Comparison of ENCODE assay signal across 8 cellular contexts in the genomic region with DNA sequence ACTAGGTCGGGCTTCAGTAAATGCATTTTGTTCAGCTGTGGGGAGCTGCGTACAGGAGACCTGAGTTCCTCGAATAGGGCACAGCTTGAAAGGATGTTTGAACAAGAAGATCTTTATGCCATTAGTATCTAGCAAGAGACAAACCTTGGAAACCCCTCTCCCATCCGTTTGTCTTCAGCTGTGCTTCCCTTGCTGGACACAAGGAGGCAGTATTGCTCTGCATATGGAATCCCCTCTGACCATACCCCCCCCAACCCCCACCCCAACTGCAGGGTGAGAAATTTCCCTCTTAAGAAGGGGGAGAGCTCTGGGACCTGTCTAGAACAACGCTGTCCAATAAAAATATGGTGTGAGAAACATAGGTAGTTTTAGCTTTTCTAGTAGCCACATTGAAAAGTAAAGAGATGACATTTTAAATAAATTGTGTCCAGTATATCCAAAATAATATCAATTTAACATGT. TPM values are rescaled to one million over a fixed set of nuclear protein-coding genes. Genes with fewer than 3 reads are reported as not detected.
DNase-seq lines count a peak whose midpoint lies in the region; ATAC-seq and TF ChIP-seq lines count a peak whose summit lies in the region.

No MANE protein-coding gene starts in this region.

- H3F3A ChIP-seq in Loucy (ENCODE audit: low read depth) (no peaks in the 10 kb centered on the region), SK-N-SH (replicated peaks; ENCODE audit: insufficient read depth) (peaks cover 16% of the 10 kb centered on the region)

- no peak for TF ChIP-seq EP300 in SK-N-SH (IDR thresholded peaks at IDR 0.05; ENCODE audit: borderline replicate concordance in 1 of 2, low read depth in 1 of 2, low read length in 1 of 2)

- ATAC-seq in DND-41 (ENCODE audit: insufficient read depth, low read depth), result peak; percentile 56
- peak; percentile 15 to 23 for ATAC-seq in activated naive CD4-positive, alpha-beta T cell treated with anti-CD3 and anti-CD28 coated beads, Interleukin-2, amount 50 U/mL, for 72 hours
- peak in 1 of 4 donors; percentile 14 for ATAC-seq in heart left ventricle
- no peak for ATAC-seq in HG03457 (IDR thresholded peaks at IDR 0.05; ENCODE audit: unreplicated experiment)

- peak overlapping the region; percentile 63 to 69; a peak in 3 of 4 replicates for H3K4me3 ChIP-seq in DND-41 (ENCODE audit: low read depth in 1 of 2, low read length in 2 of 2)
- peak overlapping the region; percentile 84 for H3K4me3 ChIP-seq in Loucy (ENCODE audit: low read length, poor library complexity, severe bottlenecking)
- H3K4me3 ChIP-seq in SK-N-SH (ENCODE audit: low read depth in 2 of 2, low read length in 1 of 2), result peak overlapping the region; percentile 85 to 90
- H3K4me3 ChIP-seq in heart left ventricle, result peak overlapping the region in 11 of 12 donors; percentile 61 to 98 (median 82)
- peak overlapping the region in 1 of 2 donors; percentile 89 for H3K4me3 ChIP-seq in prostate gland
- H3K4me3 ChIP-seq in uterus, result peak overlapping the region; percentile 70 to 84

- H3K4me1 ChIP-seq in DND-41 (ENCODE audit: insufficient read depth, low read length) (peaks cover 41% of the 10 kb centered on the region), Loucy (ENCODE audit: insufficient read depth, low read length, poor library complexity, severe bottlenecking) (peaks cover 23% of the 10 kb centered on the region), SK-N-SH (ENCODE audit: control insufficient read depth in 1 of 2, insufficient read depth in 2 of 2, low read depth in 1 of 2, low read length in 1 of 2) (peaks cover 0 to 21% of the 10 kb centered on the region in 2 experiments; a peak in 2 of 4 replicates), heart left ventricle (peaks cover 0 to 30% (median 18%) of the 10 kb centered on the region in 12 donors), prostate gland (replicated peaks) (no peaks in the 10 kb centered on the region), uterus (peaks cover 0 to 8% of the 10 kb centered on the region in 2 donors)

- peak; percentile 82 for DNase-seq in DND-41
- DNase-seq in SK-N-SH, result peak; percentile 88
- DNase-seq in activated naive CD4-positive, alpha-beta T cell treated with anti-CD3 and anti-CD28 coated beads, Interleukin-2, amount 50 U/mL, for 72 hours (ENCODE audit: low spot score in 2 of 2), result peak in 1 of 2 donors; percentile 63
- peak in 2 of 5 donors; percentile 35 to 48 for DNase-seq in heart left ventricle
- no peak for DNase-seq in prostate gland (ENCODE audit: low spot score)
- DNase-seq in uterus, result peak; percentile 36 to 65

- WGBS in SK-N-SH (ENCODE audit: low lambda C conversion rate), result 2% methylated on average over 5 of the region's 5 CpGs
- 27 to 37% (median 33%) methylated on average over 5 of the region's 5 CpGs for WGBS in heart left ventricle, 4 donors
- WGBS in prostate gland, result 11% methylated on average over 5 of the region's 5 CpGs

- H3K4me2 ChIP-seq in DND-41 (ENCODE audit: insufficient read depth, low read length) (peak overlapping the region; percentile 98), Loucy (ENCODE audit: low read depth, low read length, poor library complexity, severe bottlenecking) (peak overlapping the region; percentile 94), SK-N-SH (peak overlapping the region; percentile 94)

- POLR2A ChIA-PET in SK-N-SH (lab: Yijun Ruan, JAX), result interaction anchor here (0.8 kb wide), 1 partner anchor 573 kb away, joined by 3 read pairs; no protein-coding TSS in a partner anchor

- CTCF ChIA-PET in SK-N-SH (lab: Yijun Ruan, JAX), result interaction anchor here (0.6 to 4.4 kb wide), 65 partner anchors 9 to 1689 kb away, joined by 3 to 86 read pairs (median 4); partner anchors contain the start of gene DHRS11

- H3K9ac ChIP-seq in DND-41 (ENCODE audit: low read depth, low read length) (peak overlapping the region; percentile 57), Loucy (ENCODE audit: low read depth, low read length, poor library complexity, severe bottlenecking) (peak overlapping the region; percentile 80), SK-N-SH (peak overlapping the region; percentile 84; the same call in 1 of the 2 replicates)

- intact Hi-C loops in heart left ventricle (cut with DNase I), result loop anchor here in 2 of 10 donors (5.0 to 10.0 kb wide), 2 partner anchors 754 to 802 kb away; partner anchors contain the start of genes ACACA (in 1 of the 2) and TADA2A (in 1 of the 2)
- intact Hi-C loops in prostate gland (cut with DNase I), result no loop called here
- intact Hi-C loops in uterus (cut with DNase I; ENCODE audit: low total_unique reads), result loop anchor here (10.0 kb wide), 1 partner anchor 442 kb away; no protein-coding TSS in a partner anchor

- TF ChIP-seq CTCF in DND-41 (IDR thresholded peaks at IDR 0.05; ENCODE audit: borderline replicate concordance, extremely low read depth, low read length, poor library complexity, severe bottlenecking), result peak; percentile 87
- peak; percentile 85 for TF ChIP-seq CTCF in Loucy (conservative IDR thresholded peaks at IDR 0.05; ENCODE audit: low read length)
- TF ChIP-seq CTCF in SK-N-SH (IDR thresholded peaks at IDR 0.05), result peak; percentile 78
- peak; percentile 56 to 80 (median 74) for TF ChIP-seq CTCF in heart left ventricle (IDR thresholded peaks at IDR 0.05)
- TF ChIP-seq CTCF in prostate gland (IDR thresholded peaks at IDR 0.05), result peak; percentile 22 to 59 (median 48)
- TF ChIP-seq CTCF in uterus (IDR thresholded peaks at IDR 0.05), result peak; percentile 47 to 74 (median 52)

- H4K20me1 ChIP-seq in DND-41 (ENCODE audit: insufficient read depth, low read length) (peaks cover 18% of the 10 kb centered on the region; the same call in 1 of the 2 replicates), Loucy (ENCODE audit: insufficient read depth, low read length, poor library complexity, severe bottlenecking) (peaks cover 10% of the 10 kb centered on the region), SK-N-SH (ENCODE audit: insufficient read depth) (peaks cover 7% of the 10 kb centered on the region; the same call in 1 of the 2 replicates)

- peak overlapping the region; percentile 11; the same call in 1 of the 2 replicates for H3K27ac ChIP-seq in DND-41 (ENCODE audit: low read length)
- H3K27ac ChIP-seq in SK-N-SH (ENCODE audit: low read depth in 2 of 2, low read length in 1 of 2), result no peak overlapping the region
- no peak overlapping the region for H3K27ac ChIP-seq in heart left ventricle
- no peak overlapping the region for H3K27ac ChIP-seq in prostate gland
- no peak overlapping the region for H3K27ac ChIP-seq in uterus

- H3K9me2 ChIP-seq in Loucy (replicated peaks; ENCODE audit: low read depth, low read length), result no peaks in the 10 kb centered on the region
- H3K9me2 ChIP-seq in SK-N-SH, result no peaks in the 10 kb centered on the region

- H3K9me3 Mint-ChIP-seq in activated naive CD4-positive, alpha-beta T cell treated with anti-CD3 and anti-CD28 coated beads, Interleukin-2, amount 50 U/mL, for 72 hours, result no peaks in the 10 kb centered on the region

- peaks cover 13% of the 10 kb centered on the region for H3K36me3 ChIP-seq in DND-41 (ENCODE audit: insufficient read depth, low read length)
- no peaks in the 10 kb centered on the region for H3K36me3 ChIP-seq in Loucy (ENCODE audit: insufficient read depth, low read length)
- peaks cover 0 to 1% of the 10 kb centered on the region in 2 experiments for H3K36me3 ChIP-seq in SK-N-SH (replicated peaks in 1 of 2; ENCODE audit: control insufficient read depth in 1 of 2, insufficient read depth in 2 of 2, low read length in 1 of 2)
- no peaks in the 10 kb centered on the region for H3K36me3 ChIP-seq in heart left ventricle
- H3K36me3 ChIP-seq in prostate gland, result no peaks in the 10 kb centered on the region
- H3K36me3 ChIP-seq in uterus, result no peaks in the 10 kb centered on the region

- H3K27me3 ChIP-seq in DND-41 (ENCODE audit: insufficient read depth, low read length, poor library complexity), result no peaks in the 10 kb centered on the region
- H3K27me3 ChIP-seq in Loucy (ENCODE audit: insufficient read depth, low read length, poor library complexity, severe bottlenecking), result no peaks in the 10 kb centered on the region
- H3K27me3 ChIP-seq in SK-N-SH (ENCODE audit: insufficient read depth), result no peaks in the 10 kb centered on the region
- H3K27me3 ChIP-seq in heart left ventricle, result no peaks in the 10 kb centered on the region
- H3K27me3 ChIP-seq in prostate gland (replicated peaks; ENCODE audit: insufficient read depth), result no peaks in the 10 kb centered on the region
- no peaks in the 10 kb centered on the region for H3K27me3 ChIP-seq in uterus

- H3K79me2 ChIP-seq in DND-41 (ENCODE audit: insufficient read depth, low read length), result peaks cover 35% of the 10 kb centered on the region
- H3K79me2 ChIP-seq in Loucy (ENCODE audit: insufficient read depth, low read length), result peaks cover 30% of the 10 kb centered on the region
- H3K79me2 ChIP-seq in SK-N-SH (ENCODE audit: insufficient read depth), result peaks cover 35% of the 10 kb centered on the region; the same call in 1 of the 2 replicates

- H3K36me3 Mint-ChIP-seq in activated naive CD4-positive, alpha-beta T cell treated with anti-CD3 and anti-CD28 coated beads, Interleukin-2, amount 50 U/mL, for 72 hours, result peaks cover 19 to 20% of the 10 kb centered on the region in 2 donors

- peak; percentile 81 for TF ChIP-seq RAD21 in SK-N-SH (IDR thresholded peaks at IDR 0.05; ENCODE audit: low read length)

- no peaks in the 10 kb centered on the region for H3K9me3 ChIP-seq in DND-41 (ENCODE audit: insufficient read depth, low read length, severe bottlenecking)
- no peaks in the 10 kb centered on the region for H3K9me3 ChIP-seq in Loucy (ENCODE audit: insufficient read depth, low read depth, low read length)
- H3K9me3 ChIP-seq in SK-N-SH, result no peaks in the 10 kb centered on the region
- H3K9me3 ChIP-seq in heart left ventricle, result no peaks in the 10 kb centered on the region
- H3K9me3 ChIP-seq in prostate gland, result no peaks in the 10 kb centered on the region
- no peaks in the 10 kb centered on the region for H3K9me3 ChIP-seq in uterus

- peak overlapping the region in 1 of 2 donors; percentile 92 for H3K27ac Mint-ChIP-seq in activated naive CD4-positive, alpha-beta T cell treated with anti-CD3 and anti-CD28 coated beads, Interleukin-2, amount 50 U/mL, for 72 hours

- H2AFZ ChIP-seq in DND-41 (ENCODE audit: low read depth, low read length) (peak overlapping the region; percentile 95), Loucy (ENCODE audit: low read length) (no peak overlapping the region), SK-N-SH (ENCODE audit: low read depth) (no peak overlapping the region)

- TF ChIP-seq POLR2A in heart left ventricle (IDR thresholded peaks at IDR 0.05) (no peak), prostate gland (IDR thresholded peaks at IDR 0.05) (no peak), uterus (IDR thresholded peaks at IDR 0.05) (no peak)

RNA-seq across cellular contexts. Expression of gene MRM1, which starts 1.6 kb away (rescaled TPM):
- polyA plus RNA-seq in SK-N-SH (2012; rRNA removed) (9.8 and 10.9 TPM in 2 replicates), heart left ventricle (10 to 100 TPM in 1 of 2 donors, 1 to 10 TPM in 1; 7.7 to 12.6 TPM)
- polyA plus RNA-seq in SK-N-SH (2012; cell fraction: cytosol; rRNA removed), result 5.9 and 7.9 TPM in 2 replicates
- 24.6 and 27.4 TPM in 2 replicates for polyA plus RNA-seq in SK-N-SH (2012; cell fraction: nucleus; rRNA removed)
- 10 to 100 TPM in 1 of 2 donors, 1 to 10 TPM in 1; 8.0 to 16.5 TPM for total RNA-seq in activated naive CD4-positive, alpha-beta T cell treated with anti-CD3 and anti-CD28 coated beads, Interleukin-2, amount 50 U/mL, for 72 hours
- total RNA-seq in heart left ventricle (10 to 100 TPM in 1 of 9 donors, 1 to 10 TPM in 8; 4.0 to 12.4 (median 7.2) TPM), prostate gland (10 to 100 TPM in 1 of 2 donors, 1 to 10 TPM in 1; 7.8 to 10.2 TPM), uterus (1 to 10 TPM in 3 of 4 donors, not detected in 1; 3.7 to 8.5 (median 4.6) TPM)

RNA-seq across cellular contexts. Expression of gene DHRS11, which starts 11.3 kb away (rescaled TPM):
- polyA plus RNA-seq in SK-N-SH (2012; rRNA removed), result 31.6 and 38.5 TPM in 2 replicates
- polyA plus RNA-seq in SK-N-SH (2012; cell fraction: cytosol; rRNA removed), result 19.6 and 23.8 TPM in 2 replicates
- 72.1 and 75.8 TPM in 2 replicates for polyA plus RNA-seq in SK-N-SH (2012; cell fraction: nucleus; rRNA removed)
- total RNA-seq in activated naive CD4-positive, alpha-beta T cell treated with anti-CD3 and anti-CD28 coated beads, Interleukin-2, amount 50 U/mL, for 72 hours, result 1 to 10 TPM; 8.9 to 9.6 TPM
- total RNA-seq in heart left ventricle, result 10 to 100 TPM; 11.0 to 22.2 (median 13.5) TPM
- 10 to 100 TPM; 12.4 to 15.8 TPM for polyA plus RNA-seq in heart left ventricle
- total RNA-seq in prostate gland, result 1 to 10 TPM; 8.0 to 8.2 TPM
- total RNA-seq in uterus, result 10 to 100 TPM in 1 of 4 donors, 1 to 10 TPM in 3; 1.8 to 22.8 (median 6.2) TPM

RNA-seq across cellular contexts. Expression of gene GGNBP2, which starts 58.2 kb away (rescaled TPM):
- polyA plus RNA-seq in SK-N-SH (2012; rRNA removed), result 74.5 and 79.3 TPM in 2 replicates
- polyA plus RNA-seq in SK-N-SH (2012; cell fraction: cytosol; rRNA removed), result 60.0 and 61.0 TPM in 2 replicates
- 92.6 and 156 TPM in 2 replicates for polyA plus RNA-seq in SK-N-SH (2012; cell fraction: nucleus; rRNA removed)
- total RNA-seq in activated naive CD4-positive, alpha-beta T cell treated with anti-CD3 and anti-CD28 coated beads, Interleukin-2, amount 50 U/mL, for 72 hours, result 100 to 1,000 TPM in 1 of 2 donors, 10 to 100 TPM in 1; 97.7 to 151 TPM
- 10 to 100 TPM; 27.4 to 62.9 (median 40.8) TPM for total RNA-seq in heart left ventricle
- 10 to 100 TPM; 32.0 to 34.3 TPM for polyA plus RNA-seq in heart left ventricle
- 10 to 100 TPM; 34.8 to 71.7 TPM for total RNA-seq in prostate gland
- total RNA-seq in uterus, result 10 to 100 TPM; 24.6 to 93.0 (median 51.9) TPM
